15 cellular contexts compared by ENCODE assay signal in genomic region chr22:29332886-29333496, GRCh38. TPM values are rescaled to one million over a fixed set of nuclear protein-coding genes. Genes with fewer than 3 reads are reported as not detected.
DNase-seq lines count a peak whose midpoint lies in the region; ATAC-seq and TF ChIP-seq lines count a peak whose summit lies in the region.
"Had no signal": no experiment of that assay in that cellular context is flagged by ENCODE, and none has a peak within 500 bp of the region (broad histone marks: within the 10 kb centered on the region; RNA-seq: fewer than 3 reads in every experiment).

No MANE protein-coding gene starts in this region.

- DNase-seq in stimulated activated naive CD8-positive, alpha-beta T cell treated with anti-CD3 and anti-CD28 coated beads, Interleukin-15, amount 100 ng/mL, for 72 hours, result no peak
- DNase-seq in stimulated activated naive CD8-positive, alpha-beta T cell treated with anti-CD3 and anti-CD28 coated beads, Interleukin-15, Interleukin-2, amounts not matched to agents 100 U/mL and 50 U/mL, for 24 hours, result no peak
- DNase-seq in MV-4-11 (lab: John Stamatoyannopoulos, UW) (peak; percentile 36), fibroblast of mammary gland (ENCODE audit: low read depth) (peak; percentile 8), chondrocyte (ENCODE audit: low spot score) (no peak)
- DNase-seq: BE2C; Caco-2; CD8-positive, alpha-beta memory T cell; GF-D8; H9 had no signal

- no peak overlapping the region for H3K4me3 Mint-ChIP-seq in stimulated activated naive CD8-positive, alpha-beta T cell treated with anti-CD3 and anti-CD28 coated beads, Interleukin-15, amount 100 ng/mL, for 72 hours
- H3K4me3 Mint-ChIP-seq in chondrocyte (ENCODE audit: unreplicated experiment), result no peak overlapping the region
- H3K4me3 Mint-ChIP-seq: CD8-positive, alpha-beta memory T cell; GM23338; H9 had no signal

- H3K4me3 ChIP-seq in fibroblast of mammary gland (ENCODE audit: control insufficient read depth, low read depth, low read length), result no peak overlapping the region
- H3K4me3 ChIP-seq: GM23338, K562 had no signal

- peaks cover 29% of the 10 kb centered on the region for H3K36me3 Mint-ChIP-seq in chondrocyte (ENCODE audit: low read depth)

- peak overlapping the region; percentile 3 for H3K27ac ChIP-seq in temporal lobe (ENCODE audit: low read depth, low read length)

- H3K4me1 Mint-ChIP-seq in stimulated activated naive CD8-positive, alpha-beta T cell treated with anti-CD3 and anti-CD28 coated beads, Interleukin-15, amount 100 ng/mL, for 72 hours, result no peaks in the 10 kb centered on the region
- peaks cover 15% of the 10 kb centered on the region for H3K4me1 Mint-ChIP-seq in chondrocyte (ENCODE audit: low read depth)
- H3K4me1 Mint-ChIP-seq: CD8-positive, alpha-beta memory T cell had no signal

- no peaks in the 10 kb centered on the region for H3K27me3 Mint-ChIP-seq in stimulated activated naive CD8-positive, alpha-beta T cell treated with anti-CD3 and anti-CD28 coated beads, Interleukin-15, amount 100 ng/mL, for 72 hours
- H3K27me3 Mint-ChIP-seq in chondrocyte (ENCODE audit: low read depth), result no peaks in the 10 kb centered on the region

- H3K9me3 Mint-ChIP-seq in stimulated activated naive CD8-positive, alpha-beta T cell treated with anti-CD3 and anti-CD28 coated beads, Interleukin-15, amount 100 ng/mL, for 72 hours, result no peaks in the 10 kb centered on the region
- H3K9me3 Mint-ChIP-seq in chondrocyte (ENCODE audit: low read depth), result no peaks in the 10 kb centered on the region
- H3K9me3 Mint-ChIP-seq: CD8-positive, alpha-beta memory T cell; GM23338; H9 had no signal

- H3K27ac Mint-ChIP-seq in stimulated activated naive CD8-positive, alpha-beta T cell treated with anti-CD3 and anti-CD28 coated beads, Interleukin-15, amount 100 ng/mL, for 72 hours, result peak overlapping the region; percentile 74 to 76
- H3K27ac Mint-ChIP-seq in chondrocyte (ENCODE audit: unreplicated experiment), result no peak overlapping the region
- H3K27ac Mint-ChIP-seq: GM23338 had no signal

- TF ChIP-seq CTCF in fibroblast of mammary gland (conservative IDR thresholded peaks at IDR 0.05; ENCODE audit: control insufficient read depth, insufficient read depth, low read depth, low read length) (no peak), chondrocyte (IDR thresholded peaks at IDR 0.05) (no peak)

- no peak for ATAC-seq in stimulated activated naive CD8-positive, alpha-beta T cell treated with anti-CD3 and anti-CD28 coated beads, Interleukin-15, amount 100 ng/mL, for 72 hours
- no peak for ATAC-seq in stimulated activated naive CD8-positive, alpha-beta T cell treated with anti-CD3 and anti-CD28 coated beads, Interleukin-15, Interleukin-2, amounts not matched to agents 100 U/mL and 50 U/mL, for 24 hours
- ATAC-seq in HG02759 (IDR thresholded peaks at IDR 0.05; ENCODE audit: unreplicated experiment) (no peak), GM21619 (IDR thresholded peaks at IDR 0.05; ENCODE audit: unreplicated experiment) (no peak)
- ATAC-seq: GM23338, K562 had no signal

RNA-seq across cellular contexts. Expression of gene RASL10A, which starts 17.5 kb away (rescaled TPM):
- total RNA-seq in temporal lobe (4.9 TPM), chondrocyte (0.27 to 1.2 TPM (median 0.31 TPM) in 3 replicates)
- total RNA-seq: CD8-positive, alpha-beta memory T cell had no signal

RNA-seq across cellular contexts. Expression of gene GAS2L1, which starts 26.5 kb away (rescaled TPM):
- 3.7 TPM for total RNA-seq in temporal lobe
- total RNA-seq in chondrocyte, result 34.5 to 35.6 TPM (median 34.8 TPM) in 3 replicates

RNA-seq across cellular contexts. Expression of gene AP1B1, which starts 55.4 kb away (rescaled TPM):
- total RNA-seq in temporal lobe, result 31.0 TPM
- total RNA-seq in chondrocyte, result 42.0 to 55.6 TPM (median 45.7 TPM) in 3 replicates

Comparison
In these comparisons a context has a peak if more than half of its experiments do, and no peak if none do; other contexts are left out.
1. DNase-seq: peak in MV-4-11 (single experiment) and fibroblast of mammary gland (single experiment); none in stimulated activated naive CD8-positive, alpha-beta T cell treated with anti-CD3 and anti-CD28 coated beads, Interleukin-15, amount 100 ng/mL, for 72 hours (0 of 2), stimulated activated naive CD8-positive, alpha-beta T cell treated with anti-CD3 and anti-CD28 coated beads, Interleukin-15, Interleukin-2, amounts not matched to agents 100 U/mL and 50 U/mL, for 24 hours (single experiment) and chondrocyte (single experiment).